1 cellular context compared by ENCODE assay signal in genomic region chr21:31927872-31928476, GRCh38.
TF ChIP-seq lines count a peak whose summit lies in the region.

No MANE protein-coding gene starts in this region.

TF ChIP-seq in HEK293, 187 proteins besides CTCF, POLR2A, EP300 and RAD21 (continued from another document):
- TF ChIP-seq ZSCAN5A (tag by site-specific recombination; IDR thresholded peaks at IDR 0.05) (0 out of 2 replicates have a peak, but pooled peaks have one; percentile 29), ZNF184 (tag by site-specific recombination; IDR thresholded peaks at IDR 0.05) (peak; percentile 36; the same call in 1 of the 2 replicates), ZBTB6 (tag by site-specific recombination; IDR thresholded peaks at IDR 0.05) (no peak), ZBTB17 (tag by site-specific recombination; IDR thresholded peaks at IDR 0.05) (peak; percentile 46), ZNF16 (tag by site-specific recombination; IDR thresholded peaks at IDR 0.05; ENCODE audit: low read depth) (no peak)
